Comparison of ENCODE assay signal across 10 cellular contexts in genomic region chr3:187062526-187063177, GRCh38.
DNase-seq lines count a peak whose midpoint lies in the region; TF ChIP-seq lines count a peak whose summit lies in the region.
"Had no signal": no experiment of that assay in that cellular context is flagged by ENCODE, and none has a peak within 500 bp of the region (broad histone marks: within the 10 kb centered on the region; RNA-seq: fewer than 3 reads in every experiment).

No MANE protein-coding gene starts in this region.

- no peaks in the 10 kb centered on the region for H3K9me3 ChIP-seq in SJCRH30 (replicated peaks)

- peak; percentile 44 for DNase-seq in SIG-M5 treated with dmso at 0.1 percent for 504 hours (lab: John Stamatoyannopoulos, UW; ENCODE audit: unreplicated experiment)
- no peak for DNase-seq in SIG-M5 (lab: John Stamatoyannopoulos, UW)
- peak; percentile 20 for DNase-seq in RWPE1 (ENCODE audit: low spot score)
- peak; percentile 88 for DNase-seq in epithelial cell of prostate (ENCODE audit: low read depth, low spot score)
- peak; percentile 81 for DNase-seq in skeletal muscle cell (ENCODE audit: low read depth)
- DNase-seq in SJCRH30 = no peak
- no peak for DNase-seq in pons (ENCODE audit: low spot score)
- no peak for DNase-seq in inferior parietal cortex (ENCODE audit: extremely low spot score)
- DNase-seq: ACHN, left ventricle myocardium superior had no signal

- no peak for TF ChIP-seq CTCF in RWPE1 (conservative IDR thresholded peaks at IDR 0.05; ENCODE audit: low read depth)

- no peaks in the 10 kb centered on the region for H3K4me1 ChIP-seq in SJCRH30

- H3K27me3 ChIP-seq in SJCRH30 = no peaks in the 10 kb centered on the region

- no peaks in the 10 kb centered on the region for H3K36me3 ChIP-seq in SJCRH30

- CTCF ChIA-PET in RWPE1 (lab: Yijun Ruan, JAX) = interaction anchor here (0.6 kb wide), 3 partner anchors 132 to 1145 kb away, joined by 3 to 9 read pairs (median 4); no protein-coding TSS in a partner anchor

- H3K27ac ChIP-seq in RWPE1 = peak overlapping the region; percentile 48; the same call in 1 of the 2 replicates
- peak overlapping the region; percentile 94 for H3K27ac ChIP-seq in epithelial cell of prostate
- H3K27ac ChIP-seq in SJCRH30 = no peak overlapping the region

- H3K4me3 ChIP-seq in skeletal muscle cell (ENCODE audit: low read depth, low read length) (no peak overlapping the region), SJCRH30 (no peak overlapping the region)

- POLR2A ChIA-PET in RWPE1 (lab: Yijun Ruan, JAX; ENCODE audit: low non-redundant PET) = no interaction called here

Comparison
In these comparisons a context has a peak if more than half of its experiments do, and no peak if none do; other contexts are left out.
1. DNase-seq: peak in SIG-M5 treated with dmso at 0.1 percent for 504 hours (single experiment), RWPE1 (single experiment), epithelial cell of prostate (single experiment) and skeletal muscle cell (single experiment); none in SIG-M5 (single experiment), SJCRH30 (0 of 2), pons (single experiment) and inferior parietal cortex (single experiment).